5 cellular contexts compared by ENCODE assay signal in genomic region chr10:133661122-133661521, GRCh38. TPM values are rescaled to one million over a fixed set of nuclear protein-coding genes. Genes with fewer than 3 reads are reported as not detected.
"Had no signal": no experiment of that assay in that cellular context is flagged by ENCODE, and none has a peak within 500 bp of the region (broad histone marks: within the 10 kb centered on the region; RNA-seq: fewer than 3 reads in every experiment).

No MANE protein-coding gene starts in this region.

RNA-seq across cellular contexts. Expression of gene FRG2B, which starts 34.5 kb away (rescaled TPM):
- total RNA-seq: M059J; PC-3; Right ventricle myocardium inferior; T-cell; T-helper 1 cell treated with Interleukin-12 subunit alpha and Interleukin-12 subunit beta and Interleukin-4 antibody, amounts not matched to agents 30 ng/mL and 1 ng/mL, for 36 hours had no signal
